In the genomic region with DNA sequence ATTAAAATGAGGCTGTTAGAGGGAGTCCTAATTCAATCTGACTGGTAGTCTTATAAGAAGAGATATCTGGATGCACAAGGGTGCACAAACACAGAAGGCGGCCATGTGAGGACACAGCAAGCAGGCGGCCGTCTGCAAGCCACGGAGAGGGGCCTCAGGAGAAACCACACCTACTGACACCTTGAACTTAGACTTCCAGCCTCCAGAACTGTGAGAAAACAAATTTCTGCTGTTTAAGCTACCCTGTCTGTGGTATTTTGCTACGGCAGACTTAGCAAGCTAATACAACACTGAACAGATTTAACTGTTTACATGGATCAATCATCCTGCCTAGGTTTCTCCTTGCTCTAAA, we compare ENCODE assay signal across 1 cellular context.
TF ChIP-seq lines count a peak whose summit lies in the region.

No MANE protein-coding gene starts in this region.

TF ChIP-seq in SK-N-SH treated with all-trans-retinoic acid at 6 μM for 48 hours, 23 proteins besides CTCF, POLR2A, EP300 and RAD21 (continued from another document):
- TF ChIP-seq PATZ1 (CRISPR knock-in tag; IDR thresholded peaks at IDR 0.05; ENCODE audit: borderline replicate concordance) = no peak
